10 cellular contexts compared by ENCODE assay signal in genomic region chr16:88700322-88700635, GRCh38. TPM values are rescaled to one million over a fixed set of nuclear protein-coding genes. Genes with fewer than 3 reads are reported as not detected.
DNase-seq lines count a peak whose midpoint lies in the region; ATAC-seq, FAIRE-seq and TF ChIP-seq lines count a peak whose summit lies in the region.
"Had no signal": no experiment of that assay in that cellular context is flagged by ENCODE, and none has a peak within 500 bp of the region (broad histone marks: within the 10 kb centered on the region; RNA-seq: fewer than 3 reads in every experiment).

No MANE protein-coding gene starts in this region.

- H3K27ac ChIP-seq in CD8-positive, alpha-beta memory T cell (ENCODE audit: low read depth, low read length) = peak overlapping the region; percentile 93
- no peak overlapping the region for H3K27ac ChIP-seq in KMS-11
- peak overlapping the region; percentile 71; the same call in 2 of the 3 replicates for H3K27ac ChIP-seq in K562 (ENCODE audit: extremely low read depth, low read depth, low read length)
- peak overlapping the region in 2 of 4 donors; percentile 89 to 95 for H3K27ac ChIP-seq in tibial nerve
- H3K27ac ChIP-seq: prostate gland had no signal

- peak overlapping the region; percentile 92 to 100 (median 99) for H3K27ac Mint-ChIP-seq in CD8-positive, alpha-beta memory T cell
- peak overlapping the region; percentile 89 to 96 for H3K27ac Mint-ChIP-seq in natural killer cell

- 0 out of 2 replicates have a peak, but pooled peaks cover 11% of the 10 kb centered on the region for H3K79me2 ChIP-seq in KMS-11 (ENCODE audit: insufficient read depth, low read depth)
- peaks cover 41% of the 10 kb centered on the region for H3K79me2 ChIP-seq in K562 (ENCODE audit: control insufficient read depth, insufficient read depth, low read length)

- H3K9me1 ChIP-seq in K562 (ENCODE audit: control insufficient read depth, insufficient read depth, low read length) = peaks cover 1% of the 10 kb centered on the region

- CTCF ChIA-PET in CD8-positive, alpha-beta memory T cell (lab: Charles Lee) = interaction anchor here (0.8 to 5.9 kb wide), 7 partner anchors 13 to 93 kb away, joined by 3 to 29 read pairs (median 4); no protein-coding TSS in a partner anchor
- CTCF ChIA-PET in K562 (lab: Yijun Ruan, JAX; ENCODE audit: low intra/inter-chr PET ratio) = no interaction called here

- in situ Hi-C loops in K562 (cut with MboI) = no loop called here

- peaks cover 0 to 4% of the 10 kb centered on the region in 2 donors for H3K27me3 Mint-ChIP-seq in CD8-positive, alpha-beta memory T cell
- no peaks in the 10 kb centered on the region for H3K27me3 Mint-ChIP-seq in natural killer cell (ENCODE audit: low read depth in 2 of 2)

- peaks cover 76% of the 10 kb centered on the region for H3K4me1 ChIP-seq in CD8-positive, alpha-beta memory T cell (ENCODE audit: insufficient read depth, low read length)
- peaks cover 25% of the 10 kb centered on the region for H3K4me1 ChIP-seq in KMS-11 (ENCODE audit: low read depth, poor library complexity, severe bottlenecking)
- H3K4me1 ChIP-seq in K562 (replicated peaks in 1 of 2; ENCODE audit: control insufficient read depth in 2 of 2, insufficient read depth in 2 of 2, low read length in 2 of 2) = peaks cover 15 to 88% of the 10 kb centered on the region in 2 experiments
- peaks cover 0 to 58% (median 25%) of the 10 kb centered on the region in 4 donors for H3K4me1 ChIP-seq in tibial nerve

- H3K4me2 ChIP-seq in KMS-11 = peak overlapping the region; percentile 88; the same call in 1 of the 2 replicates
- H3K4me2 ChIP-seq in K562 (ENCODE audit: insufficient read depth, low read length) = no peak overlapping the region

- peaks cover 0 to 86% (median 0%) of the 10 kb centered on the region in 3 donors for H3K36me3 Mint-ChIP-seq in CD8-positive, alpha-beta memory T cell
- no peaks in the 10 kb centered on the region for H3K36me3 Mint-ChIP-seq in natural killer cell

- FAIRE-seq in K562 (lab: Jason Lieb, UNC) = peak; percentile 48
- FAIRE-seq: frontal cortex had no signal

- TF ChIP-seq RAD21 in K562 (CRISPR knock-in tag; conservative IDR thresholded peaks at IDR 0.05 in 1 of 2, IDR thresholded peaks at IDR 0.05 in 1 of 2) = no peak

- ATAC-seq in K562 = no peak
- ATAC-seq in natural killer cell = no peak
- no peak for ATAC-seq in HG02981 (IDR thresholded peaks at IDR 0.05; ENCODE audit: unreplicated experiment)

- H3K9ac ChIP-seq in KMS-11 (no peak overlapping the region), K562 (ENCODE audit: insufficient read depth in 1 of 2, low read depth in 2 of 2, low read length in 2 of 2) (0 out of 4 replicates have a peak overlapping the region, but pooled peaks of 1 of the 2 experiments have one; percentile 12)

- 95% methylated on average over 13 of the region's 14 CpGs for WGBS in K562 (ENCODE audit: insufficient coverage, low coverage, missing lambda C conversion rate)
- 76 to 87% methylated on average over 14 of the region's 14 CpGs for WGBS in tibial nerve, 2 donors

- TF ChIP-seq POLR2A in K562 (conservative IDR thresholded peaks at IDR 0.05) = no peak
- TF ChIP-seq POLR2A in tibial nerve (IDR thresholded peaks at IDR 0.05) = no peak

- no TSS peak for BruUV-seq in K562 (replicated peaks; lab: Mats Ljungman, UMichigan)

- H2AFZ ChIP-seq in KMS-11 (ENCODE audit: low read depth) = no peak overlapping the region
- H2AFZ ChIP-seq in K562 (ENCODE audit: low read depth, low read length) = no peak overlapping the region

- H3K9me3 Mint-ChIP-seq in CD8-positive, alpha-beta memory T cell = no peaks in the 10 kb centered on the region
- H3K9me3 Mint-ChIP-seq in natural killer cell = no peaks in the 10 kb centered on the region

- intact Hi-C loops in K562 (cut with micrococcal nuclease) = no loop called here
- intact Hi-C loops in natural killer cell (cut with micrococcal nuclease) = loop anchor here (2.0 to 5.0 kb wide), 4 partner anchors 13 to 243 kb away; partner anchors contain the start of genes CYBA, IL17C and SNAI3
- intact Hi-C loops in posterior vena cava (cut with DNase I) = loop anchor here in 1 of 2 donors (10.0 kb wide), 1 partner anchor 945 kb away; no protein-coding TSS in a partner anchor

- TF ChIP-seq CTCF in KMS-11 (conservative IDR thresholded peaks at IDR 0.05; ENCODE audit: low read depth, low read length) (no peak), K562 (IDR thresholded peaks at IDR 0.05 in 2 of 3, conservative IDR thresholded peaks at IDR 0.05 in 1 of 3; ENCODE audit: insufficient read depth in 2 of 3, low read depth in 1 of 3, low read length in 3 of 3) (no peak), natural killer cell (IDR thresholded peaks at IDR 0.05) (no peak), tibial nerve (IDR thresholded peaks at IDR 0.05) (no peak)

- peaks cover 37 to 62% (median 53%) of the 10 kb centered on the region in 3 donors for H3K4me1 Mint-ChIP-seq in CD8-positive, alpha-beta memory T cell
- H3K4me1 Mint-ChIP-seq in natural killer cell = peaks cover 51 to 67% of the 10 kb centered on the region in 2 donors

- H3K4me3 ChIP-seq in CD8-positive, alpha-beta memory T cell (ENCODE audit: low read length) = peak overlapping the region; percentile 97
- H3K4me3 ChIP-seq in KMS-11 (IDR thresholded peaks at IDR 0.05; ENCODE audit: insufficient read depth, low read depth, low read length) (no peak overlapping the region), K562 (no peak overlapping the region), tibial nerve (peak overlapping the region in 2 of 4 donors; percentile 4 to 18)
- H3K4me3 ChIP-seq: prostate gland had no signal

- H3K27me3 ChIP-seq in CD8-positive, alpha-beta memory T cell (ENCODE audit: insufficient read depth, low read length, poor library complexity, severe bottlenecking) = no peaks in the 10 kb centered on the region
- H3K27me3 ChIP-seq in KMS-11 (ENCODE audit: insufficient read depth, low read depth) = no peaks in the 10 kb centered on the region
- no peaks in the 10 kb centered on the region for H3K27me3 ChIP-seq in K562 (ENCODE audit: control insufficient read depth in 2 of 2, insufficient read depth in 2 of 2, low read length in 2 of 2)
- H3K27me3 ChIP-seq in tibial nerve = no peaks in the 10 kb centered on the region

- POLR2A ChIA-PET in CD8-positive, alpha-beta memory T cell (lab: Charles Lee) = interaction anchor here (0.7 to 4.2 kb wide), 8 partner anchors 9 to 130 kb away, joined by 3 to 26 read pairs (median 8); partner anchors contain the start of genes CYBA, MVD and ZC3H18
- POLR2A ChIA-PET in K562 (lab: Yijun Ruan, JAX) = interaction anchor here (0.5 kb wide), 1 partner anchor 97 kb away, joined by 3 read pairs; no protein-coding TSS in a partner anchor

- H4K20me1 ChIP-seq in KMS-11 (ENCODE audit: insufficient read depth) (no peaks in the 10 kb centered on the region), K562 (replicated peaks; ENCODE audit: control insufficient read depth, insufficient read depth, low read length) (peaks cover 9% of the 10 kb centered on the region; the same call in 1 of the 2 replicates)

- no peaks in the 10 kb centered on the region for H3K9me3 ChIP-seq in CD8-positive, alpha-beta memory T cell (ENCODE audit: low read length)
- H3K9me3 ChIP-seq in K562 (replicated peaks; ENCODE audit: control insufficient read depth, insufficient read depth, low read depth, low read length) = no peaks in the 10 kb centered on the region
- H3K9me3 ChIP-seq in tibial nerve = no peaks in the 10 kb centered on the region
- H3K9me3 ChIP-seq: prostate gland had no signal

- DNase-seq in CD8-positive, alpha-beta memory T cell = no peak
- DNase-seq in K562 (ENCODE audit: extremely low read depth in 1 of 4, low spot score in 3 of 4) (no peak), natural killer cell (no peak), posterior vena cava (ENCODE audit: low spot score) (no peak), tibial nerve (ENCODE audit: low spot score in 2 of 2) (no peak), Ammon's horn (ENCODE audit: low spot score) (no peak)

- peaks cover 33% of the 10 kb centered on the region for H3K36me3 ChIP-seq in CD8-positive, alpha-beta memory T cell (ENCODE audit: insufficient read depth, low read length)
- H3K36me3 ChIP-seq in KMS-11 (ENCODE audit: insufficient read depth) (no peaks in the 10 kb centered on the region), K562 (ENCODE audit: control insufficient read depth, insufficient read depth, low read length) (peaks cover 75% of the 10 kb centered on the region; the same call in 1 of the 3 replicates), tibial nerve (peaks cover 0 to 80% (median 9%) of the 10 kb centered on the region in 3 donors)
- H3K36me3 ChIP-seq: prostate gland had no signal

- TF ChIP-seq EP300 in K562 (IDR thresholded peaks at IDR 0.05; ENCODE audit: low read length) (no peak), tibial nerve (IDR thresholded peaks at IDR 0.05) (no peak)

- peak overlapping the region; percentile 94 to 97 (median 96) for H3K4me3 Mint-ChIP-seq in CD8-positive, alpha-beta memory T cell
- peak overlapping the region; percentile 94 for H3K4me3 Mint-ChIP-seq in natural killer cell

RNA-seq across cellular contexts. Expression of gene RNF166, which starts 5.9 kb away (rescaled TPM):
- total RNA-seq in CD8-positive, alpha-beta memory T cell = 10 to 100 TPM; 51.7 to 56.2 TPM
- 122 TPM for polyA plus RNA-seq in CD8-positive, alpha-beta memory T cell
- total RNA-seq in K562 (2011; cell fraction: chromatin; rRNA removed; ENCODE audit: low replicate concordance) = 58.8 and 182 TPM in 2 replicates
- 89.5 and 92.7 TPM in 2 replicates for total RNA-seq in K562 (2011; cell fraction: nucleolus; rRNA removed)
- total RNA-seq in K562 (2011; cell fraction: nucleoplasm; rRNA removed) = 60.1 and 64.4 TPM in 2 replicates
- total RNA-seq in K562 (2014; rRNA removed) (46.9 and 61.6 TPM in 2 replicates), K562 (2014; rRNA removed; fragmentation: Illumina TruSeq; extraction: Trizol) (6.1 and 7.3 TPM in 2 replicates), K562 (2015; rRNA removed; fragmentation: Illumina TruSeq; extraction: Trizol) (19.5 and 22.3 TPM in 2 replicates), K562 (2021) (60.3 and 61.2 TPM in 2 replicates), natural killer cell (100 to 1,000 TPM; 459 to 712 (median 501) TPM), posterior vena cava (10 to 100 TPM; 16.8 to 19.0 TPM), tibial nerve (10 to 100 TPM; 36.5 to 56.7 (median 43.5) TPM)
- polyA plus RNA-seq in K562 (2011; rRNA removed) (26.5 and 37.4 TPM in 2 replicates), K562 (2014; fragmentation: Illumina TruSeq; extraction: Trizol) (12.7 and 27.9 TPM in 2 replicates), K562 (2014; fragmentation: Nextera tagmentation; extraction: Ambion mirVana) (under 1 TPM; 0.56 to 0.96 TPM), K562 (2014; rRNA removed) (59.4 and 65.6 TPM in 2 replicates)
- polyA plus RNA-seq in K562 (2011; cell fraction: cytosol; rRNA removed) = 37.8 and 90.9 TPM in 2 replicates
- polyA plus RNA-seq in K562 (2011; cell fraction: nucleus; rRNA removed) = 118 and 185 TPM in 2 replicates
- 23.8 and 39.8 TPM in 2 replicates for polyA plus RNA-seq in K562 (2012)
- 7.0 and 12.0 TPM in 2 replicates for polyA minus RNA-seq in K562 (2011; rRNA and poly(A)+ RNA removed)
- 41.2 and 44.5 TPM in 2 replicates for polyA minus RNA-seq in K562 (2011; cell fraction: cytosol; rRNA and poly(A)+ RNA removed)
- polyA minus RNA-seq in K562 (2011; cell fraction: nucleus; rRNA and poly(A)+ RNA removed) = 33.4 and 39.2 TPM in 2 replicates

RNA-seq across cellular contexts. Expression of gene CTU2, which starts 6.0 kb away (rescaled TPM):
- 10 to 100 TPM; 68.6 to 69.0 TPM for total RNA-seq in CD8-positive, alpha-beta memory T cell
- polyA plus RNA-seq in CD8-positive, alpha-beta memory T cell = 21.6 TPM
- 45.3 and 159 TPM in 2 replicates for total RNA-seq in K562 (2011; cell fraction: chromatin; rRNA removed; ENCODE audit: low replicate concordance)
- 114 and 148 TPM in 2 replicates for total RNA-seq in K562 (2011; cell fraction: nucleolus; rRNA removed)
- 48.7 and 66.7 TPM in 2 replicates for total RNA-seq in K562 (2011; cell fraction: nucleoplasm; rRNA removed)
- total RNA-seq in K562 (2014; rRNA removed) = 55.4 and 68.9 TPM in 2 replicates
- 7.2 and 11.9 TPM in 2 replicates for total RNA-seq in K562 (2014; rRNA removed; fragmentation: Illumina TruSeq; extraction: Trizol)
- total RNA-seq in K562 (2015; rRNA removed; fragmentation: Illumina TruSeq; extraction: Trizol) = 41.1 and 49.2 TPM in 2 replicates
- total RNA-seq in K562 (2021) = 105 and 106 TPM in 2 replicates
- 23.2 and 30.1 TPM in 2 replicates for polyA plus RNA-seq in K562 (2011; rRNA removed)
- polyA plus RNA-seq in K562 (2011; cell fraction: cytosol; rRNA removed) = 40.2 and 96.8 TPM in 2 replicates
- 102 and 136 TPM in 2 replicates for polyA plus RNA-seq in K562 (2011; cell fraction: nucleus; rRNA removed)
- 34.1 and 51.7 TPM in 2 replicates for polyA plus RNA-seq in K562 (2012)
- 17.7 and 46.9 TPM in 2 replicates for polyA plus RNA-seq in K562 (2014; fragmentation: Illumina TruSeq; extraction: Trizol)
- 1 to 10 TPM; 1.3 to 3.0 TPM for polyA plus RNA-seq in K562 (2014; fragmentation: Nextera tagmentation; extraction: Ambion mirVana)
- polyA plus RNA-seq in K562 (2014; rRNA removed) = 63.4 and 76.6 TPM in 2 replicates
- 9.4 and 14.4 TPM in 2 replicates for polyA minus RNA-seq in K562 (2011; rRNA and poly(A)+ RNA removed)
- polyA minus RNA-seq in K562 (2011; cell fraction: cytosol; rRNA and poly(A)+ RNA removed) = 48.0 and 51.1 TPM in 2 replicates
- 40.7 and 44.1 TPM in 2 replicates for polyA minus RNA-seq in K562 (2011; cell fraction: nucleus; rRNA and poly(A)+ RNA removed)
- total RNA-seq in natural killer cell = 10 to 100 TPM; 36.6 to 43.3 (median 39.9) TPM
- total RNA-seq in posterior vena cava = 10 to 100 TPM; 17.2 to 20.4 TPM
- 10 to 100 TPM; 12.3 to 22.5 (median 12.5) TPM for total RNA-seq in tibial nerve

RNA-seq across cellular contexts. Expression of gene SNAI3, which starts 14.0 kb away (rescaled TPM):
- total RNA-seq in CD8-positive, alpha-beta memory T cell = 1 to 10 TPM; 2.2 to 2.8 TPM
- 13.5 TPM for polyA plus RNA-seq in CD8-positive, alpha-beta memory T cell
- 0.79 and 2.9 TPM in 2 replicates for total RNA-seq in K562 (2011; cell fraction: chromatin; rRNA removed; ENCODE audit: low replicate concordance)
- 3.2 and 3.7 TPM in 2 replicates for total RNA-seq in K562 (2011; cell fraction: nucleolus; rRNA removed)
- total RNA-seq in K562 (2011; cell fraction: nucleoplasm; rRNA removed) = 0.95 and 1.1 TPM in 2 replicates
- total RNA-seq in K562 (2014; rRNA removed) (2.7 and 4.1 TPM in 2 replicates), K562 (2014; rRNA removed; fragmentation: Illumina TruSeq; extraction: Trizol) (0.15 and 0.19 TPM in 2 replicates), K562 (2015; rRNA removed; fragmentation: Illumina TruSeq; extraction: Trizol) (0.72 and 0.87 TPM in 2 replicates), K562 (2021) (2.5 and 3.1 TPM in 2 replicates), natural killer cell (1 to 10 TPM; 8.2 to 9.2 (median 8.4) TPM), posterior vena cava (under 1 TPM; 0.43 to 0.56 TPM), tibial nerve (1 to 10 TPM in 2 of 4 donors, under 1 TPM in 2; 0.87 to 1.2 (median 1.0) TPM)
- polyA plus RNA-seq in K562 (2011; rRNA removed) (0.88 and 3.0 TPM in 2 replicates), K562 (2014; fragmentation: Illumina TruSeq; extraction: Trizol) (0.70 and 1.9 TPM in 2 replicates), K562 (2014; fragmentation: Nextera tagmentation; extraction: Ambion mirVana) (under 1 TPM in 1 of 2 experiments, not detected in 1; 0.04 TPM), K562 (2014; rRNA removed) (1.5 and 2.1 TPM in 2 replicates)
- polyA plus RNA-seq in K562 (2011; cell fraction: cytosol; rRNA removed) = 3.2 and 5.5 TPM in 2 replicates
- 2.9 and 3.8 TPM in 2 replicates for polyA plus RNA-seq in K562 (2011; cell fraction: nucleus; rRNA removed)
- 0.95 and 1.2 TPM in 2 replicates for polyA plus RNA-seq in K562 (2012)
- polyA minus RNA-seq in K562 (2011; rRNA and poly(A)+ RNA removed) = 0.42 and 0.87 TPM in 2 replicates
- polyA minus RNA-seq in K562 (2011; cell fraction: cytosol; rRNA and poly(A)+ RNA removed) = 1.9 and 3.5 TPM in 2 replicates
- 1.5 and 2.3 TPM in 2 replicates for polyA minus RNA-seq in K562 (2011; cell fraction: nucleus; rRNA and poly(A)+ RNA removed)
- total RNA-seq: frontal cortex had no signal

RNA-seq across cellular contexts. Expression of gene MVD, which starts 37.4 kb away (rescaled TPM):
- total RNA-seq in CD8-positive, alpha-beta memory T cell = 10 to 100 TPM; 58.0 to 59.7 TPM
- 25.6 TPM for polyA plus RNA-seq in CD8-positive, alpha-beta memory T cell
- 321 and 787 TPM in 2 replicates for total RNA-seq in K562 (2011; cell fraction: chromatin; rRNA removed; ENCODE audit: low replicate concordance)
- total RNA-seq in K562 (2011; cell fraction: nucleolus; rRNA removed) = 569 and 688 TPM in 2 replicates
- 436 and 479 TPM in 2 replicates for total RNA-seq in K562 (2011; cell fraction: nucleoplasm; rRNA removed)
- 89.2 and 121 TPM in 2 replicates for total RNA-seq in K562 (2014; rRNA removed)
- 17.6 and 26.6 TPM in 2 replicates for total RNA-seq in K562 (2014; rRNA removed; fragmentation: Illumina TruSeq; extraction: Trizol)
- total RNA-seq in K562 (2015; rRNA removed; fragmentation: Illumina TruSeq; extraction: Trizol) = 45.3 and 45.5 TPM in 2 replicates
- total RNA-seq in K562 (2021) = 126 and 141 TPM in 2 replicates
- 53.9 and 168 TPM in 2 replicates for polyA plus RNA-seq in K562 (2011; rRNA removed)
- polyA plus RNA-seq in K562 (2011; cell fraction: cytosol; rRNA removed) = 114 and 126 TPM in 2 replicates
- 587 and 718 TPM in 2 replicates for polyA plus RNA-seq in K562 (2011; cell fraction: nucleus; rRNA removed)
- polyA plus RNA-seq in K562 (2012) = 111 and 112 TPM in 2 replicates
- polyA plus RNA-seq in K562 (2014; fragmentation: Illumina TruSeq; extraction: Trizol) = 32.9 and 65.4 TPM in 2 replicates
- 10 to 100 TPM; 12.2 to 15.4 TPM for polyA plus RNA-seq in K562 (2014; fragmentation: Nextera tagmentation; extraction: Ambion mirVana)
- 65.6 and 82.5 TPM in 2 replicates for polyA plus RNA-seq in K562 (2014; rRNA removed)
- polyA minus RNA-seq in K562 (2011; rRNA and poly(A)+ RNA removed) = 19.0 and 22.9 TPM in 2 replicates
- polyA minus RNA-seq in K562 (2011; cell fraction: cytosol; rRNA and poly(A)+ RNA removed) = 57.7 and 136 TPM in 2 replicates
- 78.2 and 151 TPM in 2 replicates for polyA minus RNA-seq in K562 (2011; cell fraction: nucleus; rRNA and poly(A)+ RNA removed)
- total RNA-seq in natural killer cell = 100 to 1,000 TPM; 176 to 271 (median 185) TPM
- 10 to 100 TPM; 21.6 to 22.6 TPM for total RNA-seq in posterior vena cava
- total RNA-seq in tibial nerve = 10 to 100 TPM; 32.7 to 49.4 (median 39.9) TPM

RNA-seq across cellular contexts. Expression of gene CYBA, which starts 49.4 kb away (rescaled TPM):
- 100 to 1,000 TPM; 208 to 237 TPM for total RNA-seq in CD8-positive, alpha-beta memory T cell
- 1,129 TPM for polyA plus RNA-seq in CD8-positive, alpha-beta memory T cell
- total RNA-seq in K562 (2011; cell fraction: chromatin; rRNA removed; ENCODE audit: low replicate concordance) = 136 and 579 TPM in 2 replicates
- total RNA-seq in K562 (2011; cell fraction: nucleolus; rRNA removed) = 819 and 943 TPM in 2 replicates
- 427 and 435 TPM in 2 replicates for total RNA-seq in K562 (2011; cell fraction: nucleoplasm; rRNA removed)
- total RNA-seq in K562 (2014; rRNA removed) (683 and 757 TPM in 2 replicates), K562 (2014; rRNA removed; fragmentation: Illumina TruSeq; extraction: Trizol) (44.5 and 72.5 TPM in 2 replicates), K562 (2015; rRNA removed; fragmentation: Illumina TruSeq; extraction: Trizol) (196 and 239 TPM in 2 replicates), K562 (2021) (384 and 422 TPM in 2 replicates), natural killer cell (1,000 to 10,000 TPM; 1,001 to 1,351 (median 1,051) TPM), posterior vena cava (100 to 1,000 TPM in 1 of 2 donors, 10 to 100 TPM in 1; 71.4 to 168 TPM), tibial nerve (100 to 1,000 TPM in 2 of 4 donors, 10 to 100 TPM in 2; 86.3 to 199 (median 121) TPM)
- polyA plus RNA-seq in K562 (2011; rRNA removed) (93.0 and 157 TPM in 2 replicates), K562 (2014; fragmentation: Illumina TruSeq; extraction: Trizol) (63.5 and 240 TPM in 2 replicates), K562 (2014; fragmentation: Nextera tagmentation; extraction: Ambion mirVana) (under 1 TPM; 0.34 to 0.45 TPM), K562 (2014; rRNA removed) (519 and 579 TPM in 2 replicates)
- 366 and 963 TPM in 2 replicates for polyA plus RNA-seq in K562 (2011; cell fraction: cytosol; rRNA removed)
- polyA plus RNA-seq in K562 (2011; cell fraction: nucleus; rRNA removed) = 349 and 566 TPM in 2 replicates
- polyA plus RNA-seq in K562 (2012) = 346 and 377 TPM in 2 replicates
- 40.1 and 80.4 TPM in 2 replicates for polyA minus RNA-seq in K562 (2011; rRNA and poly(A)+ RNA removed)
- 249 and 254 TPM in 2 replicates for polyA minus RNA-seq in K562 (2011; cell fraction: cytosol; rRNA and poly(A)+ RNA removed)
- polyA minus RNA-seq in K562 (2011; cell fraction: nucleus; rRNA and poly(A)+ RNA removed) = 78.6 and 83.5 TPM in 2 replicates
